ENCODE assay signal across 8 cellular contexts in the genomic region with DNA sequence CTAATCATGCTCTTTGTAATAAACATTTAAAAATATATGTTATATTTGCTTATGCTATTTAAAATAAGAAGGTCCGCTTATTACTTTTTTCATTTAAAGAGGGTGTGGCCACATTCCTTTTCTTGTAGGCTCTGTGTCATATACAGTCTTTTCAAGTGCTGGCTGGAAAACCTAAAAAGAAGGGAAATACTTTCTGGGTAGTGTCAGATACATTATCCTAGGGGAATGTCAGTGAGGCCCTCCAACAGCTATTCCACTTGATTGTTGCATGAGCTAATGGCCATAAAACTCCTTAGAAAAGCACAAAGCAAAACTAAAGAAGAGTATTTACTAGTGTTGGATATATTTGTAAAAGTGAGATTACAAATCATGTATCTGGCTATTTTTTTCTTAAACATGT. TPM values are rescaled to one million over a fixed set of nuclear protein-coding genes. Genes with fewer than 3 reads are reported as not detected.
DNase-seq lines count a peak whose midpoint lies in the region; ATAC-seq and TF ChIP-seq lines count a peak whose summit lies in the region.

No MANE protein-coding gene starts in this region.

- H3K27ac ChIP-seq in urinary bladder (ENCODE audit: low read depth): peak overlapping the region; percentile 89

- no peak for TF ChIP-seq POLR2A in lower leg skin (IDR thresholded peaks at IDR 0.05)

- no peaks in the 10 kb centered on the region for H3K27me3 Mint-ChIP-seq in activated naive CD4-positive, alpha-beta T cell treated with anti-CD3 and anti-CD28 coated beads, Interleukin-2, amount 50 U/mL, for 24 hours
- no peaks in the 10 kb centered on the region for H3K27me3 Mint-ChIP-seq in brain

- peak overlapping the region; percentile 43 for H3K4me3 ChIP-seq in lower leg skin (ENCODE audit: low read depth, poor library complexity, severe bottlenecking)
- peak overlapping the region; percentile 54 for H3K4me3 ChIP-seq in urinary bladder (ENCODE audit: low read depth, low read length)

- DNase-seq in activated naive CD4-positive, alpha-beta T cell treated with anti-CD3 and anti-CD28 coated beads, Interleukin-2, amount 50 U/mL, for 16 hours: no peak
- DNase-seq in lower leg skin (ENCODE audit: low spot score in 2 of 2) (no peak), GOT3 (lab: John Stamatoyannopoulos, UW) (no peak)
- DNase-seq in NK-92 treated with Interleukin-12 subunit alpha and Interleukin-12 subunit beta, amount 100 ng/mL, for 24 hours (lab: John Stamatoyannopoulos, UW): no peak

- peak overlapping the region; percentile 95 for H3K27ac Mint-ChIP-seq in activated naive CD4-positive, alpha-beta T cell treated with anti-CD3 and anti-CD28 coated beads, Interleukin-2, amount 50 U/mL, for 24 hours
- H3K27ac Mint-ChIP-seq in brain: peak overlapping the region in 3 of 5 experiments; percentile 81 to 90 (median 83)

- WGBS in lower leg skin, 2 donors: 5 to 11% methylated on average over 1 of the region's 1 CpG
- WGBS in urinary bladder: 7% methylated on average over 1 of the region's 1 CpG

- intact Hi-C loops in lower leg skin (cut with DNase I; ENCODE audit: low total_unique reads): no loop called here

- ATAC-seq in GM19397 (IDR thresholded peaks at IDR 0.05; ENCODE audit: unreplicated experiment): no peak

- H3K4me1 Mint-ChIP-seq in activated naive CD4-positive, alpha-beta T cell treated with anti-CD3 and anti-CD28 coated beads, Interleukin-2, amount 50 U/mL, for 24 hours: peaks cover 91% of the 10 kb centered on the region
- peaks cover 57% of the 10 kb centered on the region for H3K4me1 Mint-ChIP-seq in brain

- no peaks in the 10 kb centered on the region for H3K9me3 Mint-ChIP-seq in activated naive CD4-positive, alpha-beta T cell treated with anti-CD3 and anti-CD28 coated beads, Interleukin-2, amount 50 U/mL, for 24 hours
- H3K9me3 Mint-ChIP-seq in brain: no peaks in the 10 kb centered on the region

- peaks cover 3% of the 10 kb centered on the region for H3K4me1 ChIP-seq in urinary bladder (ENCODE audit: insufficient read depth)

- peaks cover 4% of the 10 kb centered on the region for H3K36me3 Mint-ChIP-seq in activated naive CD4-positive, alpha-beta T cell treated with anti-CD3 and anti-CD28 coated beads, Interleukin-2, amount 50 U/mL, for 24 hours
- H3K36me3 Mint-ChIP-seq in brain: no peaks in the 10 kb centered on the region

- H3K36me3 ChIP-seq in urinary bladder (ENCODE audit: insufficient read depth): no peaks in the 10 kb centered on the region

- no peak for TF ChIP-seq CTCF in brain (conservative IDR thresholded peaks at IDR 0.05)
- no peak for TF ChIP-seq CTCF in lower leg skin (IDR thresholded peaks at IDR 0.05)

- peak overlapping the region; percentile 86 for H3K4me3 Mint-ChIP-seq in activated naive CD4-positive, alpha-beta T cell treated with anti-CD3 and anti-CD28 coated beads, Interleukin-2, amount 50 U/mL, for 24 hours
- H3K4me3 Mint-ChIP-seq in brain: peak overlapping the region in 3 of 5 experiments; percentile 75 to 88 (median 86)

RNA-seq across cellular contexts. Expression of a gene that starts 0.8 kb away (rescaled TPM):
- polyA plus RNA-seq in brain (ENCODE audit: insufficient read depth, low read depth, low replicate concordance) (5.1 TPM), urinary bladder (221 TPM)
- total RNA-seq in lower leg skin (100 to 1,000 TPM; 146 to 284 (median 173) TPM), urinary bladder (353 TPM)
